2 cellular contexts compared by ENCODE assay signal in genomic region chrX:1941291-1941690, GRCh38.
TF ChIP-seq lines count a peak whose summit lies in the region.

No MANE protein-coding gene starts in this region.

TF ChIP-seq in GM23338, 12 proteins besides CTCF, POLR2A, EP300 and RAD21 (continued from another document):
- TF ChIP-seq ZNF462 (CRISPR knock-in tag; IDR thresholded peaks at IDR 0.05): no peak

TF ChIP-seq in WTC11, 78 proteins besides CTCF, POLR2A, EP300 and RAD21 (continued from another document):
- TF ChIP-seq CREB1 (CRISPR knock-in tag; IDR thresholded peaks at IDR 0.05) (no peak), E2F4 (CRISPR knock-in tag; IDR thresholded peaks at IDR 0.05; ENCODE audit: borderline replicate concordance, low read depth) (no peak)
TF ChIP-seq in WTC11: peak in this region for 0.
